In the genomic region with DNA sequence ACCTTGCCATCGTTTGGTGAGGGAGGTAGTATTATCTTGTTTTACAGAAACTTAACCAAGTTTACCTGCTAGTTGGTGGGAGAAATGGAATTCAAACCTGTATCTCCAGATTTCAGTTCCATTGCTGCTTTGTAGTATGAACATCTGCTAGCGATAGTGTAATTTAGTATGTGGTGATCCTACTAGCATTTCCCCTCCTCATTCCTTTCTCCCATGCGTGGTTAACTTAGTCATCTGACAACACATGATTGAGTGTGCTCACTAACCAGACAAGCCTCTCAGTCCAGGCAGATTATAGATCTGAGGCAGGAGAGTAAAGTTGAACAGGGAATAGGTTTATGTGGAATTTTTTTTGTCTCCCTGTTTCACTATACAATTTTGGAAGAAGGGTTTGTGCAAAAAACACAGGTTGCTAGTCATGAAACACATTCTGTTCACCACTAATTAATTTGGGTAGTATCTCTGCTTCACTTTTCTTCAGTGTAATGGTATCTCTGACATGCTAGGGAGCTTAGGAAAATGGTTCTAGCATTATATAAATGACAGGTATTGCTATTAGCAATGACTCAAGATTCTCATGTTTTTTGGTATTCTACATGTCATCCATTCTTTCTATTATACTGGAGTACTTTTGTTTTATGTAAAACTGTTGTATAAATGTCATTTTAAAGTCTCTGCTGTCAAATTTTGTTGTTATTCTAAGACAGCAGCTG, we compare ENCODE assay signal across 10 cellular contexts. TPM values are rescaled to one million over a fixed set of nuclear protein-coding genes. Genes with fewer than 3 reads are reported as not detected.
DNase-seq lines count a peak whose midpoint lies in the region; ATAC-seq and TF ChIP-seq lines count a peak whose summit lies in the region.
"Had no signal": no experiment of that assay in that cellular context is flagged by ENCODE, and none has a peak within 500 bp of the region (broad histone marks: within the 10 kb centered on the region; RNA-seq: fewer than 3 reads in every experiment).

No MANE protein-coding gene starts in this region.

- DNase-seq in DMS 273 (lab: John Stamatoyannopoulos, UW; ENCODE audit: unreplicated experiment) = peak; percentile 13
- no peak for DNase-seq in DMS 273 treated with DMSO at 0.1 percent for 48 hours (lab: John Stamatoyannopoulos, UW)
- DNase-seq in Panc1 (ENCODE audit: low read depth, low spot score) = no peak
- DNase-seq in fibroblast of lung (ENCODE audit: low read depth in 2 of 2) = peak; percentile 89 to 97
- DNase-seq in gastrocnemius medialis = no peak
- no peak for DNase-seq in NCI-H1930 (lab: John Stamatoyannopoulos, UW)
- DNase-seq: KG1 had no signal

- no peak overlapping the region for H2AFZ ChIP-seq in fibroblast of lung (ENCODE audit: low read length)

- H3K36me3 ChIP-seq in Panc1 (ENCODE audit: control insufficient read depth, insufficient read depth, low read length) (no peaks in the 10 kb centered on the region), fibroblast of lung (ENCODE audit: control insufficient read depth, insufficient read depth, low read length) (no peaks in the 10 kb centered on the region), gastrocnemius medialis (no peaks in the 10 kb centered on the region)

- TF ChIP-seq CTCF in Panc1 (IDR thresholded peaks at IDR 0.05) = no peak
- TF ChIP-seq CTCF in fibroblast of lung (conservative IDR thresholded peaks at IDR 0.05 in 1 of 2, IDR thresholded peaks at IDR 0.05 in 1 of 2; ENCODE audit: low read depth in 1 of 2, low read length in 2 of 2) = no peak
- no peak for TF ChIP-seq CTCF in gastrocnemius medialis (IDR thresholded peaks at IDR 0.05 in 4 of 5, conservative IDR thresholded peaks at IDR 0.05 in 1 of 5)

- TF ChIP-seq POLR2A in gastrocnemius medialis (IDR thresholded peaks at IDR 0.05) = no peak

- intact Hi-C loops in Panc1 (cut with micrococcal nuclease; ENCODE audit: unreplicated experiment) = no loop called here
- intact Hi-C loops in gastrocnemius medialis (cut with DNase I; ENCODE audit: low total_unique reads) = no loop called here

- no peaks in the 10 kb centered on the region for H3K27me3 ChIP-seq in Panc1 (ENCODE audit: control insufficient read depth, insufficient read depth, low read length)
- H3K27me3 ChIP-seq in fibroblast of lung (ENCODE audit: control insufficient read depth, insufficient read depth, low read length) = no peaks in the 10 kb centered on the region
- no peaks in the 10 kb centered on the region for H3K27me3 ChIP-seq in gastrocnemius medialis

- H3K4me3 ChIP-seq in Panc1 (ENCODE audit: low read depth in 2 of 2, low read length in 2 of 2) (no peak overlapping the region), fibroblast of lung (replicated peaks in 1 of 4; ENCODE audit: control extremely low read depth in 1 of 4, insufficient read depth in 1 of 4, low read depth in 3 of 4, low read length in 4 of 4) (peak overlapping the region in 1 of 4 experiments; percentile 6), gastrocnemius medialis (no peak overlapping the region)

- H3K79me2 ChIP-seq in fibroblast of lung (ENCODE audit: control insufficient read depth, insufficient read depth, low read length) = peaks cover 90% of the 10 kb centered on the region

- CTCF ChIA-PET in Panc1 (lab: Charles Lee) = no interaction called here

- no TSS peak for BruUV-seq in Panc1 (replicated peaks; lab: Mats Ljungman, UMichigan)

- no peak overlapping the region for H3K27ac ChIP-seq in Panc1 (ENCODE audit: low read length)
- peak overlapping the region; percentile 70 for H3K27ac ChIP-seq in fibroblast of lung (ENCODE audit: insufficient read depth, low read length)
- peak overlapping the region in 2 of 4 donors; percentile 8 to 22 for H3K27ac ChIP-seq in gastrocnemius medialis
- H3K27ac ChIP-seq: 22Rv1 had no signal

- no peak overlapping the region for H3K9ac ChIP-seq in fibroblast of lung (ENCODE audit: insufficient read depth, low read length)

- POLR2A ChIA-PET in Panc1 (lab: Charles Lee) = no interaction called here

- H4K20me1 ChIP-seq in fibroblast of lung (ENCODE audit: control insufficient read depth, extremely low read depth, insufficient read depth, low read length) = no peaks in the 10 kb centered on the region

- in situ Hi-C loops in Panc1 (cut with HindIII; ENCODE audit: low pct_unique_long_range_greater_than_20kb, low sequenced_read_pairs) (no loop called here), gastrocnemius medialis (cut with MboI; ENCODE audit: low sequenced_read_pairs in 4 of 4) (loop anchor here in 1 of 4 donors (25.0 kb wide), 1 partner anchor 670 kb away; no protein-coding TSS in a partner anchor)

- H3K9me3 ChIP-seq in Panc1 (ENCODE audit: control insufficient read depth, insufficient read depth, low read depth, low read length) (no peaks in the 10 kb centered on the region), fibroblast of lung (ENCODE audit: control insufficient read depth, insufficient read depth, low read depth, low read length) (no peaks in the 10 kb centered on the region), gastrocnemius medialis (no peaks in the 10 kb centered on the region)

- H3K4me2 ChIP-seq in fibroblast of lung (ENCODE audit: extremely low read depth, insufficient read depth, low read length) = peak overlapping the region; percentile 68

- ATAC-seq in Panc1 (peak; percentile 86), gastrocnemius medialis (peak; percentile 86 to 89), GM18511 (IDR thresholded peaks at IDR 0.05; ENCODE audit: unreplicated experiment) (no peak), GM21447 (IDR thresholded peaks at IDR 0.05; ENCODE audit: unreplicated experiment) (no peak)

- H3K4me1 ChIP-seq in Panc1 (ENCODE audit: control insufficient read depth, insufficient read depth, low read length) (peaks cover 11% of the 10 kb centered on the region; the same call in 1 of the 2 replicates), fibroblast of lung (ENCODE audit: control insufficient read depth, extremely low read depth, insufficient read depth, low read length) (peaks cover 12% of the 10 kb centered on the region), gastrocnemius medialis (peaks cover 31 to 51% of the 10 kb centered on the region in 2 donors)

RNA-seq across cellular contexts. Expression of a gene that starts 21.7 kb away (rescaled TPM):
- total RNA-seq in Panc1 (2021; ENCODE audit: unreplicated experiment) (33.7 TPM), fibroblast of lung (203 and 253 TPM in 2 replicates), gastrocnemius medialis (10 to 100 TPM; 22.8 to 73.3 (median 37.1) TPM)
- polyA plus RNA-seq in Panc1 (2012; ENCODE audit: insufficient read length) = 11.0 TPM
- 144 and 327 TPM in 2 replicates for polyA plus RNA-seq in fibroblast of lung
- 67.0 and 144 TPM in 2 replicates for polyA plus RNA-seq in fibroblast of lung (2012)
- 30.5 and 113 TPM in 2 replicates for polyA minus RNA-seq in fibroblast of lung (ENCODE audit: low replicate concordance)

Comparison
In these comparisons a context has a peak if more than half of its experiments do, and no peak if none do; other contexts are left out.
1. DNase-seq: peak in DMS 273 (single experiment) and fibroblast of lung (2 of 2); none in DMS 273 treated with DMSO at 0.1 percent for 48 hours (single experiment), Panc1 (single experiment), gastrocnemius medialis (0 of 2) and NCI-H1930 (0 of 2).
2. ATAC-seq: peak in Panc1 (single experiment) and gastrocnemius medialis (2 of 2); none in GM18511 (single experiment) and GM21447 (single experiment).